ENCODE assay signal across 1 cellular context in the genomic region with DNA sequence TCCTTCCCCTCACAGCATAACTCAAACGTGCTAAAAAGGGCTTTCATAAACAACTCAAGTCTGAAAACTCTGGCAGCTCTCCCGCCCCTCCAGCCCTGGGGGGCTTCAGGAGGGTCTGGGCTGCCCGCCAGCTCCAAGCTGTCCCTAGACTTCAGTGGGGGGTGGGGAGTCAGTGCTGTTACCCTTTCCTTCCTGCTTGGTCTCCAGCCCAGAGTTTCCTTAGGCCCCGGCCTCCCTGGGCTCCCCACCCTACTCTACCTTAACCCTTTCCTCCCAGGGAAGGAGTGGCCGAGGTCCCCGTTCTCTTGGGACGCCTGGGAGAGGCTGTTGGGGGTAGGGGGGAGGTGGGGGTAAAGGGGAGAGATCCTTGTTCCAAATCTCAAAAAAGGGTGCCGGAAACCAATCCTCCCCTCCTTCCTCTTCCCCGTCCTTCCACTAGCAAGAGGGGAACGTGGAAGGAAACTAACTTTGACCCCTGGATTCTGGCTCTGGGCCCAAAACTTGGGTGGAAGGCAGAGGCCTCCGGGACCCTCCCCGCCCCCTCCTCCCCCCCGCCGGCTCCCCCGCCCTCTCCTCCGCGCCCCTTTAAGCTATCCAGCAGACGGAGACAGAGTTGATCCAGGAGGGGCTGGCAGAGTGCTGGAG.
TF ChIP-seq lines count a peak whose summit lies in the region.

No MANE protein-coding gene starts in this region.

TF ChIP-seq in liver, 16 proteins besides CTCF, POLR2A, EP300 and RAD21 (continued from another document):
- TF ChIP-seq, protein P1, sequence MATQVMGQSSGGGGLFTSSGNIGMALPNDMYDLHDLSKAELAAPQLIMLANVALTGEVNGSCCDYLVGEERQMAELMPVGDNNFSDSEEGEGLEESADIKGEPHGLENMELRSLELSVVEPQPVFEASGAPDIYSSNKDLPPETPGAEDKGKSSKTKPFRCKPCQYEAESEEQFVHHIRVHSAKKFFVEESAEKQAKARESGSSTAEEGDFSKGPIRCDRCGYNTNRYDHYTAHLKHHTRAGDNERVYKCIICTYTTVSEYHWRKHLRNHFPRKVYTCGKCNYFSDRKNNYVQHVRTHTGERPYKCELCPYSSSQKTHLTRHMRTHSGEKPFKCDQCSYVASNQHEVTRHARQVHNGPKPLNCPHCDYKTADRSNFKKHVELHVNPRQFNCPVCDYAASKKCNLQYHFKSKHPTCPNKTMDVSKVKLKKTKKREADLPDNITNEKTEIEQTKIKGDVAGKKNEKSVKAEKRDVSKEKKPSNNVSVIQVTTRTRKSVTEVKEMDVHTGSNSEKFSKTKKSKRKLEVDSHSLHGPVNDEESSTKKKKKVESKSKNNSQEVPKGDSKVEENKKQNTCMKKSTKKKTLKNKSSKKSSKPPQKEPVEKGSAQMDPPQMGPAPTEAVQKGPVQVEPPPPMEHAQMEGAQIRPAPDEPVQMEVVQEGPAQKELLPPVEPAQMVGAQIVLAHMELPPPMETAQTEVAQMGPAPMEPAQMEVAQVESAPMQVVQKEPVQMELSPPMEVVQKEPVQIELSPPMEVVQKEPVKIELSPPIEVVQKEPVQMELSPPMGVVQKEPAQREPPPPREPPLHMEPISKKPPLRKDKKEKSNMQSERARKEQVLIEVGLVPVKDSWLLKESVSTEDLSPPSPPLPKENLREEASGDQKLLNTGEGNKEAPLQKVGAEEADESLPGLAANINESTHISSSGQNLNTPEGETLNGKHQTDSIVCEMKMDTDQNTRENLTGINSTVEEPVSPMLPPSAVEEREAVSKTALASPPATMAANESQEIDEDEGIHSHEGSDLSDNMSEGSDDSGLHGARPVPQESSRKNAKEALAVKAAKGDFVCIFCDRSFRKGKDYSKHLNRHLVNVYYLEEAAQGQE (IDR thresholded peaks at IDR 0.05), result no peak
- no peak for TF ChIP-seq HNF4G (IDR thresholded peaks at IDR 0.05)
- TF ChIP-seq YY1 (IDR thresholded peaks at IDR 0.05), result no peak
- no peak for TF ChIP-seq RXRA (IDR thresholded peaks at IDR 0.05)
- TF ChIP-seq TAF1 (conservative IDR thresholded peaks at IDR 0.05), result no peak
- TF ChIP-seq, protein P2, sequence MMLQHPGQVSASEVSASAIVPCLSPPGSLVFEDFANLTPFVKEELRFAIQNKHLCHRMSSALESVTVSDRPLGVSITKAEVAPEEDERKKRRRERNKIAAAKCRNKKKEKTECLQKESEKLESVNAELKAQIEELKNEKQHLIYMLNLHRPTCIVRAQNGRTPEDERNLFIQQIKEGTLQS (IDR thresholded peaks at IDR 0.05), result no peak
- TF ChIP-seq, protein P3, sequence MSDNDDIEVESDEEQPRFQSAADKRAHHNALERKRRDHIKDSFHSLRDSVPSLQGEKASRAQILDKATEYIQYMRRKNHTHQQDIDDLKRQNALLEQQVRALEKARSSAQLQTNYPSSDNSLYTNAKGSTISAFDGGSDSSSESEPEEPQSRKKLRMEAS (IDR thresholded peaks at IDR 0.05), result no peak
- no peak for TF ChIP-seq EGR1 (IDR thresholded peaks at IDR 0.05; ENCODE audit: low read depth in 2 of 2)
- no peak for TF ChIP-seq FOXA1 (IDR thresholded peaks at IDR 0.05)
TF ChIP-seq in liver: peak in this region for 0.
